Comparison of ENCODE assay signal across 9 cellular contexts in genomic region chr2:222690564-222691200, GRCh38. TPM values are rescaled to one million over a fixed set of nuclear protein-coding genes. Genes with fewer than 3 reads are reported as not detected.
DNase-seq lines count a peak whose midpoint lies in the region; ATAC-seq and TF ChIP-seq lines count a peak whose summit lies in the region.
"Had no signal": no experiment of that assay in that cellular context is flagged by ENCODE, and none has a peak within 500 bp of the region (broad histone marks: within the 10 kb centered on the region; RNA-seq: fewer than 3 reads in every experiment).

No MANE protein-coding gene starts in this region.

- CTCF ChIA-PET in mammary epithelial cell (lab: Charles Lee; ENCODE audit: low non-redundant PET) = interaction anchor here (0.5 to 0.7 kb wide), 6 partner anchors 13 to 616 kb away, joined by 3 to 14 read pairs (median 4); no protein-coding TSS in a partner anchor

- no peaks in the 10 kb centered on the region for H4K20me1 ChIP-seq in mammary epithelial cell (ENCODE audit: insufficient read depth, low read length)

- H2AFZ ChIP-seq in mammary epithelial cell (ENCODE audit: low read depth, low read length) = no peak overlapping the region

- no peaks in the 10 kb centered on the region for H3K4me1 ChIP-seq in mammary epithelial cell (ENCODE audit: insufficient read depth, low read length)

- in situ Hi-C loops in mammary epithelial cell (cut with MboI; ENCODE audit: low sequenced_read_pairs in 2 of 2) = loop anchor here (5.0 to 10.0 kb wide), 2 partner anchors 212 to 214 kb away; no protein-coding TSS in a partner anchor

- H3K27me3 ChIP-seq in WERI-Rb-1 (ENCODE audit: insufficient read depth, low read depth, severe bottlenecking) (no peaks in the 10 kb centered on the region), mammary epithelial cell (ENCODE audit: insufficient read depth, low read length) (no peaks in the 10 kb centered on the region)

- no peaks in the 10 kb centered on the region for H3K36me3 ChIP-seq in WERI-Rb-1
- H3K36me3 ChIP-seq in mammary epithelial cell (ENCODE audit: insufficient read depth, low read length) = no peaks in the 10 kb centered on the region

- H3K9me3 ChIP-seq in WERI-Rb-1 (ENCODE audit: severe bottlenecking) = no peaks in the 10 kb centered on the region
- H3K9me3 ChIP-seq in mammary epithelial cell (replicated peaks; ENCODE audit: insufficient read depth, low read length) = no peaks in the 10 kb centered on the region

- dilution Hi-C loops in mammary epithelial cell (cut with HindIII; ENCODE audit: low sequenced_read_pairs) = no loop called here

- H3K4me3 ChIP-seq in WERI-Rb-1 (ENCODE audit: low read depth, low read length) = no peak overlapping the region
- H3K4me3 ChIP-seq in mammary epithelial cell (replicated peaks in 1 of 3; ENCODE audit: insufficient read depth in 1 of 3, low read depth in 2 of 3, low read length in 3 of 3) = no peak overlapping the region
- H3K4me3 ChIP-seq: SK-N-MC had no signal

- intact Hi-C loops in mammary epithelial cell (cut with micrococcal nuclease) = loop anchor here (1.0 to 5.0 kb wide), 5 partner anchors 172 to 634 kb away; partner anchors contain the start of gene ACSL3
- intact Hi-C loops in left colon (cut with DNase I, micrococcal nuclease) = no loop called here

- BruUV-seq in mammary epithelial cell (replicated peaks; lab: Mats Ljungman, UMichigan) = no TSS peak

- no peak overlapping the region for H3K9ac ChIP-seq in mammary epithelial cell (ENCODE audit: insufficient read depth, low read length)

- no peaks in the 10 kb centered on the region for H3K79me2 ChIP-seq in mammary epithelial cell (ENCODE audit: insufficient read depth, low read length)

- H3K4me2 ChIP-seq in mammary epithelial cell (ENCODE audit: insufficient read depth, low read depth, low read length) = peak overlapping the region; percentile 18

- ATAC-seq in GM18868 (IDR thresholded peaks at IDR 0.05; ENCODE audit: unreplicated experiment) (peak; percentile 98), HG03064 (IDR thresholded peaks at IDR 0.05; ENCODE audit: low read depth, unreplicated experiment) (peak; percentile 86), left colon (peak; percentile 97)

- DNase-seq in Ammon's horn (ENCODE audit: low spot score) (peak; percentile 78), NCI-H2107 treated with DMSO at 0.1 percent for 48 hours (lab: John Stamatoyannopoulos, UW; ENCODE audit: unreplicated experiment) (peak; percentile 68), WERI-Rb-1 (peak; percentile 74), mammary epithelial cell (peak; percentile 45), left colon (peak; percentile 53 to 86)
- peak; percentile 53 to 66 for DNase-seq in stimulated activated CD4-positive, alpha-beta T cell treated with anti-CD3 and anti-CD28 coated beads, Interleukin-4, amount 100 ng/mL, for 4 hours

- H3K27ac ChIP-seq in WERI-Rb-1 (no peak overlapping the region), mammary epithelial cell (ENCODE audit: insufficient read depth, low read depth, low read length) (no peak overlapping the region)

- 29% methylated on average over 9 of the region's 10 CpGs for WGBS in mammary epithelial cell (ENCODE audit: low coverage, missing lambda C conversion rate)

- peak; percentile 95 for TF ChIP-seq CTCF in WERI-Rb-1 (IDR thresholded peaks at IDR 0.05; ENCODE audit: low read depth, low read length)
- TF ChIP-seq CTCF in mammary epithelial cell (conservative IDR thresholded peaks at IDR 0.05 in 1 of 2, IDR thresholded peaks at IDR 0.05 in 1 of 2; ENCODE audit: extremely low read depth in 1 of 2, insufficient read depth in 1 of 2, low read depth in 1 of 2, low read length in 2 of 2) = peak; percentile 100

RNA-seq across cellular contexts. Expression of gene MOGAT1, which starts 19.2 kb away (rescaled TPM):
- total RNA-seq in mammary epithelial cell (not detected), left colon (under 1 TPM in 1 of 2 donors, not detected in 1; 0.25 TPM)
- polyA plus RNA-seq in mammary epithelial cell = not detected
- polyA minus RNA-seq in mammary epithelial cell = not detected

RNA-seq across cellular contexts. Expression of gene FARSB, which starts 34.8 kb away (rescaled TPM):
- 10 to 100 TPM; 24.2 to 42.3 TPM for total RNA-seq in mammary epithelial cell
- polyA plus RNA-seq in mammary epithelial cell = 41.3 TPM
- 21.6 TPM for polyA minus RNA-seq in mammary epithelial cell
- total RNA-seq in left colon = 10 to 100 TPM; 19.2 to 27.3 TPM
